Comparison of ENCODE assay signal across 21 cellular contexts in genomic region chr9:8962084-8962483, GRCh38.
"Had no signal": no experiment of that assay in that cellular context is flagged by ENCODE, and none has a peak within 500 bp of the region (broad histone marks: within the 10 kb centered on the region; RNA-seq: fewer than 3 reads in every experiment).

No MANE protein-coding gene starts in this region.

- DNase-seq: activated B cell treated with CpG ODN at 0.5 μM for 24 hours; activated CD4-positive, alpha-beta T cell treated with anti-CD3 and anti-CD28 coated beads for 36 hours; activated CD4-positive, alpha-beta T cell treated with anti-CD3 and anti-CD28 coated beads, Interleukin-2, amount 50 U/mL, for 4 hours; activated CD8-positive, alpha-beta memory T cell treated with anti-CD3 and anti-CD28 coated beads for 24 hours; activated CD8-positive, alpha-beta memory T cell treated with anti-CD3 and anti-CD28 coated beads, Interleukin-2, amount 50 U/mL, for 4 hours; activated naive CD4-positive, alpha-beta T cell; activated naive CD8-positive, alpha-beta T cell treated with anti-CD3 and anti-CD28 coated beads for 36 hours; activated T-cell treated with anti-CD3 and anti-CD28 coated beads, Interleukin-2, amount 50 U/mL, for 4 hours; immature natural killer cell; left ventricle myocardium superior; mammary epithelial cell; retina; stimulated activated CD4-positive, alpha-beta T cell treated with anti-CD3 and anti-CD28 coated beads, Interleukin-12 subunit alpha, Interleukin-12 subunit beta, amount 100 ng/mL, for 4 hours; stimulated activated CD4-positive, alpha-beta T cell treated with anti-CD3 and anti-CD28 coated beads, Interleukin-4, amount 100 ng/mL, for 4 hours; transverse colon; uterus had no signal

- H3K4me3 ChIP-seq: body of pancreas, cardiac muscle cell, suprapubic skin, transverse colon, uterus had no signal

- ATAC-seq: activated CD4-positive, alpha-beta T cell treated with anti-CD3 and anti-CD28 coated beads for 36 hours; activated T-cell treated with anti-CD3 and anti-CD28 coated beads, Interleukin-2, amount 50 U/mL, for 4 hours; natural killer cell treated with Interleukin-12 subunit alpha and Interleukin-12 subunit beta and Interleukin-15 and Interleukin-18, amount 100 ng/mL, for 72 hours had no signal

- H3K9me3 ChIP-seq: body of pancreas, suprapubic skin, transverse colon, uterus had no signal

- H3K4me1 ChIP-seq: body of pancreas, suprapubic skin, transverse colon, uterus had no signal

- H3K36me3 ChIP-seq: cardiac muscle cell, suprapubic skin, transverse colon, uterus had no signal

- H3K27me3 ChIP-seq: body of pancreas, cardiac muscle cell, suprapubic skin, transverse colon, uterus had no signal

- H3K27ac ChIP-seq: body of pancreas, cardiac muscle cell, epithelial cell of prostate, suprapubic skin, transverse colon, uterus had no signal
